Comparison of ENCODE assay signal across 33 cellular contexts in genomic region chr5:133487093-133487492, GRCh38.
"Had no signal": no experiment of that assay in that cellular context is flagged by ENCODE, and none has a peak within 500 bp of the region (broad histone marks: within the 10 kb centered on the region; RNA-seq: fewer than 3 reads in every experiment).

No MANE protein-coding gene starts in this region.

- H3K27me3 Mint-ChIP-seq: activated CD4-positive, alpha-beta memory T cell treated with anti-CD3 and anti-CD28 coated beads for 36 hours had no signal

- FAIRE-seq: frontal cortex, islet of Langerhans, pancreas, small intestine, TTC549 had no signal

- H3K9me3 Mint-ChIP-seq: activated naive CD4-positive, alpha-beta T cell treated with anti-CD3 and anti-CD28 coated beads, Interleukin-2, amount 10 ng/mL, durations not matched to agents 7 days and 5 days had no signal

- H3K27ac ChIP-seq: ascending aorta, brain microvascular endothelial cell, esophagus squamous epithelium, left ventricle myocardium inferior, pancreas, prostate gland, sigmoid colon, stomach, tibial artery, VCaP had no signal

- H3K36me3 ChIP-seq: ascending aorta, brain microvascular endothelial cell, esophagus squamous epithelium, left ventricle myocardium inferior, pancreas, prostate gland, sigmoid colon, stomach, tibial artery had no signal

- H3K4me1 Mint-ChIP-seq: activated naive CD4-positive, alpha-beta T cell treated with anti-CD3 and anti-CD28 coated beads, Interleukin-2, amount 10 ng/mL, durations not matched to agents 7 days and 5 days; activated naive CD8-positive, alpha-beta T cell treated with anti-CD3 and anti-CD28 coated beads, Interleukin-2, amount 10 ng/mL, durations not matched to agents 7 days and 5 days; stimulated activated naive B cell treated with anti-CD40 and anti-IgM and Interleukin-4, amounts not matched to agents 10 μg/mL and 1 μg/mL and 100 μg/mL, for 72 hours had no signal

- H3K36me3 Mint-ChIP-seq: activated CD4-positive, alpha-beta memory T cell treated with anti-CD3 and anti-CD28 coated beads for 36 hours; activated naive CD4-positive, alpha-beta T cell treated with anti-CD3 and anti-CD28 coated beads, Interleukin-2, amount 10 ng/mL, durations not matched to agents 7 days and 5 days; activated naive CD8-positive, alpha-beta T cell treated with anti-CD3 and anti-CD28 coated beads, Interleukin-2, amount 10 ng/mL, durations not matched to agents 7 days and 5 days; naive thymus-derived CD8-positive, alpha-beta T cell had no signal

- H3K27me3 ChIP-seq: ascending aorta, brain microvascular endothelial cell, esophagus squamous epithelium, pancreas, sigmoid colon, stomach had no signal

- ATAC-seq: naive thymus-derived CD8-positive, alpha-beta T cell; pancreas had no signal

- H3K4me1 ChIP-seq: ascending aorta, pancreas, sigmoid colon, tibial artery had no signal

- H3K4me3 ChIP-seq: ascending aorta, esophagus squamous epithelium, left ventricle myocardium inferior, pancreas, prostate gland, sigmoid colon, stomach, tibial artery had no signal

- DNase-seq: activated CD4-positive, alpha-beta memory T cell treated with anti-CD3 and anti-CD28 coated beads for 36 hours; activated CD4-positive, alpha-beta T cell treated with anti-CD3 and anti-CD28 coated beads for 48 hours; activated CD8-positive, alpha-beta memory T cell treated with anti-CD3 and anti-CD28 coated beads, Interleukin-2, amount 50 U/mL, for 4 hours; activated gamma-delta T cell; activated naive CD4-positive, alpha-beta T cell treated with anti-CD3 and anti-CD28 coated beads, Interleukin-2, amount 10 ng/mL, durations not matched to agents 7 days and 5 days; activated naive CD8-positive, alpha-beta T cell treated with anti-CD3 and anti-CD28 coated beads, Interleukin-2, amount 10 ng/mL, durations not matched to agents 7 days and 5 days; activated T-cell treated with anti-CD3 and anti-CD28 coated beads, Interleukin-2, amount 50 U/mL, for 1 hour; brain microvascular endothelial cell; caudate nucleus; esophagus squamous epithelium; left ventricle myocardium inferior; midbrain; naive thymus-derived CD8-positive, alpha-beta T cell; nucleus accumbens; pancreas; retina; sigmoid colon; small intestine; stimulated activated CD4-positive, alpha-beta T cell treated with anti-CD3 and anti-CD28 coated beads, Interleukin-4, amount 100 ng/mL, for 24 hours; stimulated activated naive B cell treated with anti-CD40 and anti-IgM and Interleukin-4, amounts not matched to agents 10 μg/mL and 1 μg/mL and 100 μg/mL, for 72 hours; stomach; T-helper 9 cell had no signal

- H3K9me3 ChIP-seq: esophagus squamous epithelium, pancreas, prostate gland, sigmoid colon, stomach, tibial artery had no signal

- H3K27ac Mint-ChIP-seq: activated CD4-positive, alpha-beta memory T cell treated with anti-CD3 and anti-CD28 coated beads for 36 hours; activated naive CD4-positive, alpha-beta T cell treated with anti-CD3 and anti-CD28 coated beads, Interleukin-2, amount 10 ng/mL, durations not matched to agents 7 days and 5 days; activated naive CD8-positive, alpha-beta T cell treated with anti-CD3 and anti-CD28 coated beads, Interleukin-2, amount 10 ng/mL, durations not matched to agents 7 days and 5 days; activated T-helper 1 cell treated with anti-CD3 and anti-CD28 coated beads, Interleukin-12 subunit alpha, Interleukin-12 subunit beta, Interleukin-2, Interleukin-4 antibody, amounts not matched to agents 30 ng/mL and 10 ng/mL and 1 ng/mL, durations not matched to agents 14 hours and 24 hours and 36 hours; endodermal cell; stimulated activated naive B cell treated with anti-CD40 and anti-IgM and Interleukin-4, amounts not matched to agents 10 μg/mL and 1 μg/mL and 100 μg/mL, for 72 hours; T-helper 1 cell treated with Interleukin-12 subunit alpha and Interleukin-12 subunit beta and Interleukin-4 antibody, amounts not matched to agents 30 μg/mL and 1 μg/mL, for 36 hours had no signal

- H3K4me3 Mint-ChIP-seq: activated CD4-positive, alpha-beta memory T cell treated with anti-CD3 and anti-CD28 coated beads for 36 hours; activated naive CD4-positive, alpha-beta T cell treated with anti-CD3 and anti-CD28 coated beads, Interleukin-2, amount 10 ng/mL, durations not matched to agents 7 days and 5 days; activated naive CD8-positive, alpha-beta T cell treated with anti-CD3 and anti-CD28 coated beads, Interleukin-2, amount 10 ng/mL, durations not matched to agents 7 days and 5 days; activated T-helper 1 cell treated with anti-CD3 and anti-CD28 coated beads, Interleukin-12 subunit alpha, Interleukin-12 subunit beta, Interleukin-2, Interleukin-4 antibody, amounts not matched to agents 30 ng/mL and 10 ng/mL and 1 ng/mL, durations not matched to agents 14 hours and 24 hours and 36 hours; endodermal cell; naive thymus-derived CD8-positive, alpha-beta T cell; neural crest cell; stimulated activated naive B cell treated with anti-CD40 and anti-IgM and Interleukin-4, amounts not matched to agents 10 μg/mL and 1 μg/mL and 100 μg/mL, for 72 hours; T-helper 1 cell treated with Interleukin-12 subunit alpha and Interleukin-12 subunit beta and Interleukin-4 antibody, amounts not matched to agents 30 μg/mL and 1 μg/mL, for 36 hours had no signal
